28 cellular contexts compared by ENCODE assay signal in genomic region chr2:190829642-190830041, GRCh38. TPM values are rescaled to one million over a fixed set of nuclear protein-coding genes. Genes with fewer than 3 reads are reported as not detected.
A peak's percentile ranks its signal among the peaks of the same experiment; 100 is the strongest.
DNase-seq lines count a peak whose midpoint lies in the region; ATAC-seq, FAIRE-seq and TF ChIP-seq lines count a peak whose summit lies in the region.
"Had no signal": no experiment of that assay in that cellular context is flagged by ENCODE, and none has a peak within 500 bp of the region (broad histone marks: within the 10 kb centered on the region; RNA-seq: fewer than 3 reads in every experiment).

No MANE protein-coding gene starts in this region.

- no peak overlapping the region for H3K18ac ChIP-seq in mesenchymal stem cell (ENCODE audit: low read depth in 1 of 2, low read length in 2 of 2)

- no peak overlapping the region for H3K4ac ChIP-seq in mesenchymal stem cell (ENCODE audit: low read depth in 1 of 2, low read length in 2 of 2)

- FAIRE-seq in A549 (lab: Jason Lieb, UNC): no peak
- FAIRE-seq: GM12878, GM12892, GM18507 had no signal

- no peak overlapping the region for H2BK5ac ChIP-seq in mesenchymal stem cell (ENCODE audit: low read depth, low read length, poor library complexity, severe bottlenecking)

- peak; percentile 30 for DNase-seq in activated CD8-positive, alpha-beta T cell treated with anti-CD3 and anti-CD28 coated beads for 36 hours
- DNase-seq in activated CD8-positive, alpha-beta T cell treated with anti-CD3 and anti-CD28 coated beads, Interleukin-2, amount 10 ng/mL, durations not matched to agents 7 days and 5 days: no peak
- peak; percentile 5 for DNase-seq in stimulated activated CD4-positive, alpha-beta T cell treated with anti-CD3 and anti-CD28 coated beads, Interleukin-4, amount 100 ng/mL, for 24 hours
- DNase-seq in stimulated activated CD4-positive, alpha-beta T cell treated with anti-CD3 and anti-CD28 coated beads, Interleukin-4, amount 100 ng/mL, for 1 hour: no peak
- DNase-seq in A549 (ENCODE audit: low read depth in 1 of 2, low spot score in 1 of 2) (no peak), mesenchymal stem cell (no peak), immature natural killer cell (no peak)
- DNase-seq: ACHN; BE2C; C1 segment of cervical spinal cord; CD4-positive, alpha-beta memory T cell; CD4-positive, CD25-positive, alpha-beta regulatory T cell; CD8-positive, alpha-beta memory T cell; COR-L47; DMS 273 treated with DMSO at 0.1 percent for 48 hours; DMS153; DMS53; DMS79; DND-41; EL; GDM1 had no signal

- H3K27ac Mint-ChIP-seq in activated CD8-positive, alpha-beta T cell treated with anti-CD3 and anti-CD28 coated beads for 36 hours: no peak overlapping the region
- H3K27ac Mint-ChIP-seq in activated CD8-positive, alpha-beta T cell treated with anti-CD3 and anti-CD28 coated beads, Interleukin-2, amount 10 ng/mL, durations not matched to agents 7 days and 5 days: no peak overlapping the region
- no peak overlapping the region for H3K27ac Mint-ChIP-seq in activated T-helper 17 cell treated with anti-CD3 and anti-CD28 coated beads, Interleukin-2, amount 50 U/mL, for 72 hours
- no peak overlapping the region for H3K27ac Mint-ChIP-seq in immature natural killer cell
- H3K27ac Mint-ChIP-seq: CD14-positive monocyte; CD8-positive, alpha-beta memory T cell had no signal

- H3K27ac ChIP-seq in A549 (0 out of 6 replicates have a peak overlapping the region, but pooled peaks of 1 of the 2 experiments have one; percentile 10), mesenchymal stem cell (ENCODE audit: low read length, poor library complexity, severe bottlenecking) (no peak overlapping the region)
- H3K27ac ChIP-seq: 22Rv1, BLaER1 had no signal

- H3K9ac ChIP-seq in mesenchymal stem cell (ENCODE audit: low read length): no peak overlapping the region
- H3K9ac ChIP-seq: BLaER1 had no signal

- no peak overlapping the region for H2BK15ac ChIP-seq in mesenchymal stem cell (ENCODE audit: low read depth, poor library complexity, severe bottlenecking)

- H3K79me1 ChIP-seq in mesenchymal stem cell (replicated peaks; ENCODE audit: low read length, poor library complexity, severe bottlenecking): no peaks in the 10 kb centered on the region

- H4K91ac ChIP-seq in mesenchymal stem cell (ENCODE audit: low read length): no peak overlapping the region

- TF ChIP-seq RAD21 in A549 (conservative IDR thresholded peaks at IDR 0.05 in 1 of 2, IDR thresholded peaks at IDR 0.05 in 1 of 2): no peak

- H3K23ac ChIP-seq in mesenchymal stem cell (ENCODE audit: low read length in 2 of 2): no peak overlapping the region

- no peak overlapping the region for H3K4me3 ChIP-seq in A549
- no peak overlapping the region for H3K4me3 ChIP-seq in mesenchymal stem cell (ENCODE audit: insufficient read depth in 1 of 2, low read depth in 1 of 2, low read length in 2 of 2)
- H3K4me3 ChIP-seq: BLaER1, GM12878 had no signal

- intact Hi-C loops in activated CD8-positive, alpha-beta T cell treated with anti-CD3 and anti-CD28 coated beads for 36 hours (cut with micrococcal nuclease): no loop called here

- no peak overlapping the region for H3K4me3 Mint-ChIP-seq in activated CD8-positive, alpha-beta T cell treated with anti-CD3 and anti-CD28 coated beads for 36 hours
- H3K4me3 Mint-ChIP-seq in activated CD8-positive, alpha-beta T cell treated with anti-CD3 and anti-CD28 coated beads, Interleukin-2, amount 10 ng/mL, durations not matched to agents 7 days and 5 days: no peak overlapping the region
- H3K4me3 Mint-ChIP-seq in activated T-helper 17 cell treated with anti-CD3 and anti-CD28 coated beads, Interleukin-2, amount 50 U/mL, for 72 hours: no peak overlapping the region
- no peak overlapping the region for H3K4me3 Mint-ChIP-seq in immature natural killer cell
- H3K4me3 Mint-ChIP-seq: CD14-positive monocyte; CD4-positive, CD25-positive, alpha-beta regulatory T cell; CD8-positive, alpha-beta memory T cell had no signal

- H4K8ac ChIP-seq in mesenchymal stem cell (ENCODE audit: low read length): no peak overlapping the region

- no peak overlapping the region for H3K14ac ChIP-seq in mesenchymal stem cell (ENCODE audit: low read length in 2 of 2)

- no peaks in the 10 kb centered on the region for H3K9me3 Mint-ChIP-seq in activated CD8-positive, alpha-beta T cell treated with anti-CD3 and anti-CD28 coated beads for 36 hours
- no peaks in the 10 kb centered on the region for H3K9me3 Mint-ChIP-seq in activated CD8-positive, alpha-beta T cell treated with anti-CD3 and anti-CD28 coated beads, Interleukin-2, amount 10 ng/mL, durations not matched to agents 7 days and 5 days (ENCODE audit: insufficient read depth)
- no peaks in the 10 kb centered on the region for H3K9me3 Mint-ChIP-seq in activated T-helper 17 cell treated with anti-CD3 and anti-CD28 coated beads, Interleukin-2, amount 50 U/mL, for 72 hours
- H3K9me3 Mint-ChIP-seq in immature natural killer cell: no peaks in the 10 kb centered on the region
- H3K9me3 Mint-ChIP-seq: CD4-positive, alpha-beta memory T cell; CD4-positive, CD25-positive, alpha-beta regulatory T cell; CD8-positive, alpha-beta memory T cell had no signal

- CTCF ChIA-PET in activated CD8-positive, alpha-beta T cell treated with anti-CD3 and anti-CD28 coated beads for 36 hours (lab: Charles Lee): no interaction called here
- CTCF ChIA-PET in activated CD8-positive, alpha-beta T cell treated with anti-CD3 and anti-CD28 coated beads, Interleukin-2, amount 10 ng/mL, durations not matched to agents 7 days and 5 days (lab: Charles Lee): interaction anchor here (1.6 kb wide), 1 partner anchor 118 kb away, joined by 3 read pairs; no protein-coding TSS in a partner anchor
- CTCF ChIA-PET in A549 (lab: Yijun Ruan, JAX): interaction anchor here (1.3 kb wide), 1 partner anchor 17 kb away, joined by 3 read pairs; no protein-coding TSS in a partner anchor

- TF ChIP-seq EP300 in A549 (IDR thresholded peaks at IDR 0.05): no peak

- H3K36me3 Mint-ChIP-seq in activated CD8-positive, alpha-beta T cell treated with anti-CD3 and anti-CD28 coated beads for 36 hours (ENCODE audit: low read depth): no peaks in the 10 kb centered on the region
- no peaks in the 10 kb centered on the region for H3K36me3 Mint-ChIP-seq in activated CD8-positive, alpha-beta T cell treated with anti-CD3 and anti-CD28 coated beads, Interleukin-2, amount 10 ng/mL, durations not matched to agents 7 days and 5 days (ENCODE audit: low read depth)
- H3K36me3 Mint-ChIP-seq in activated T-helper 17 cell treated with anti-CD3 and anti-CD28 coated beads, Interleukin-2, amount 50 U/mL, for 72 hours (ENCODE audit: low read depth): no peaks in the 10 kb centered on the region
- peaks cover 0 to 8% (median 7%) of the 10 kb centered on the region in 3 donors for H3K36me3 Mint-ChIP-seq in immature natural killer cell
- H3K36me3 Mint-ChIP-seq: CD14-positive monocyte had no signal

- no peak for TF ChIP-seq CTCF in activated CD8-positive, alpha-beta T cell treated with anti-CD3 and anti-CD28 coated beads for 36 hours (IDR thresholded peaks at IDR 0.05)
- TF ChIP-seq CTCF in A549 (IDR thresholded peaks at IDR 0.05): no peak

- POLR2A ChIA-PET in activated CD8-positive, alpha-beta T cell treated with anti-CD3 and anti-CD28 coated beads for 36 hours (lab: Charles Lee): no interaction called here
- POLR2A ChIA-PET in activated CD8-positive, alpha-beta T cell treated with anti-CD3 and anti-CD28 coated beads, Interleukin-2, amount 10 ng/mL, durations not matched to agents 7 days and 5 days (lab: Charles Lee): no interaction called here
- POLR2A ChIA-PET in A549 (lab: Yijun Ruan, JAX): no interaction called here

- no peak overlapping the region for H3K4me2 ChIP-seq in A549
- no peak overlapping the region for H3K4me2 ChIP-seq in mesenchymal stem cell (ENCODE audit: low read length, poor library complexity, severe bottlenecking)
- H3K4me2 ChIP-seq: BLaER1 had no signal

- no peaks in the 10 kb centered on the region for H3K9me3 ChIP-seq in A549
- H3K9me3 ChIP-seq in mesenchymal stem cell (ENCODE audit: control insufficient read depth, low read length): no peaks in the 10 kb centered on the region
- H3K9me3 ChIP-seq: BE2C, BLaER1 had no signal

- no peaks in the 10 kb centered on the region for H3K36me3 ChIP-seq in mesenchymal stem cell (ENCODE audit: control insufficient read depth in 1 of 2, insufficient read depth in 2 of 2, low read depth in 1 of 2, low read length in 2 of 2)
- H3K36me3 ChIP-seq: BE2C, BLaER1 had no signal

- peaks cover 9% of the 10 kb centered on the region for H3K4me1 ChIP-seq in A549
- no peaks in the 10 kb centered on the region for H3K4me1 ChIP-seq in mesenchymal stem cell (ENCODE audit: control insufficient read depth, insufficient read depth, low read depth, low read length)
- H3K4me1 ChIP-seq: BE2C, BLaER1 had no signal

- TF ChIP-seq POLR2A in A549 (IDR thresholded peaks at IDR 0.05; ENCODE audit: low read length): no peak

- H2BK12ac ChIP-seq in mesenchymal stem cell (ENCODE audit: low read length in 2 of 2): no peak overlapping the region

- no peak overlapping the region for H2AFZ ChIP-seq in mesenchymal stem cell (ENCODE audit: low read depth, low read length)

- H2AK5ac ChIP-seq in mesenchymal stem cell (ENCODE audit: low read length, severe bottlenecking): no peak overlapping the region

- H3K4me1 Mint-ChIP-seq in activated CD8-positive, alpha-beta T cell treated with anti-CD3 and anti-CD28 coated beads for 36 hours (ENCODE audit: low read depth): no peaks in the 10 kb centered on the region
- no peaks in the 10 kb centered on the region for H3K4me1 Mint-ChIP-seq in activated CD8-positive, alpha-beta T cell treated with anti-CD3 and anti-CD28 coated beads, Interleukin-2, amount 10 ng/mL, durations not matched to agents 7 days and 5 days (ENCODE audit: low read depth)
- peaks cover 1% of the 10 kb centered on the region for H3K4me1 Mint-ChIP-seq in activated T-helper 17 cell treated with anti-CD3 and anti-CD28 coated beads, Interleukin-2, amount 50 U/mL, for 72 hours
- no peaks in the 10 kb centered on the region for H3K4me1 Mint-ChIP-seq in immature natural killer cell
- H3K4me1 Mint-ChIP-seq: CD4-positive, alpha-beta memory T cell; CD4-positive, CD25-positive, alpha-beta regulatory T cell; CD8-positive, alpha-beta memory T cell had no signal

- WGBS in A549 (ENCODE audit: missing lambda C conversion rate): 85% methylated on average over 1 of the region's 1 CpG
- no CpG with 5 or more reads among the region's 1 CpG for WGBS in mesenchymal stem cell

- H3K27me3 ChIP-seq in mesenchymal stem cell (ENCODE audit: control insufficient read depth in 1 of 2, insufficient read depth in 1 of 2, low read length in 2 of 2): no peaks in the 10 kb centered on the region
- H3K27me3 ChIP-seq: BE2C, BLaER1 had no signal

- ATAC-seq in activated CD8-positive, alpha-beta T cell treated with anti-CD3 and anti-CD28 coated beads for 36 hours: peak; percentile 47
- no peak for ATAC-seq in activated CD8-positive, alpha-beta T cell treated with anti-CD3 and anti-CD28 coated beads, Interleukin-2, amount 10 ng/mL, durations not matched to agents 7 days and 5 days
- ATAC-seq in A549: no peak
- peak; percentile 63 for ATAC-seq in activated T-helper 17 cell treated with anti-CD3 and anti-CD28 coated beads, Interleukin-2, amount 50 U/mL, for 72 hours (replicated peaks)
- ATAC-seq: GM12878 had no signal

- no peak overlapping the region for H2BK120ac ChIP-seq in mesenchymal stem cell (ENCODE audit: low read depth, low read length)

- H3K27me3 Mint-ChIP-seq in activated CD8-positive, alpha-beta T cell treated with anti-CD3 and anti-CD28 coated beads for 36 hours: no peaks in the 10 kb centered on the region
- H3K27me3 Mint-ChIP-seq in activated CD8-positive, alpha-beta T cell treated with anti-CD3 and anti-CD28 coated beads, Interleukin-2, amount 10 ng/mL, durations not matched to agents 7 days and 5 days (ENCODE audit: low read depth): peaks cover 1% of the 10 kb centered on the region
- H3K27me3 Mint-ChIP-seq in activated T-helper 17 cell treated with anti-CD3 and anti-CD28 coated beads, Interleukin-2, amount 50 U/mL, for 72 hours: peaks cover 1% of the 10 kb centered on the region
- peaks cover 0 to 3% (median 0%) of the 10 kb centered on the region in 3 donors for H3K27me3 Mint-ChIP-seq in immature natural killer cell (ENCODE audit: low read depth in 3 of 3)

RNA-seq across cellular contexts. Expression of gene GLS, which starts 51.0 kb away (rescaled TPM):
- 100 to 1,000 TPM; 218 to 227 TPM for total RNA-seq in activated CD8-positive, alpha-beta T cell treated with anti-CD3 and anti-CD28 coated beads for 36 hours
- total RNA-seq in activated CD8-positive, alpha-beta T cell treated with anti-CD3 and anti-CD28 coated beads, Interleukin-2, amount 10 ng/mL, durations not matched to agents 7 days and 5 days: 100 to 1,000 TPM; 162 to 193 TPM
- 221 and 269 TPM in 2 replicates for polyA plus RNA-seq in A549 (2011; rRNA removed)
- polyA plus RNA-seq in A549 (2012; cell fraction: cytosol; rRNA removed): 27.9 and 32.7 TPM in 2 replicates
- 49.7 and 80.3 TPM in 2 replicates for polyA plus RNA-seq in A549 (2012; cell fraction: nucleus; rRNA removed)
- 270 to 321 TPM (median 286 TPM) in 3 replicates for polyA plus RNA-seq in A549 (2017; fragmentation: RNase III; extraction: RNeasy Plus Mini Kit Qiagen cat#74134 plus additional on column Dnase treatment)
- polyA minus RNA-seq in A549 (2011; rRNA and poly(A)+ RNA removed): 194 and 213 TPM in 2 replicates
- total RNA-seq in activated T-helper 17 cell treated with anti-CD3 and anti-CD28 coated beads, Interleukin-2, amount 50 U/mL, for 72 hours: 100 to 1,000 TPM; 280 to 311 TPM
- 33.6 TPM for polyA plus RNA-seq in mesenchymal stem cell (2013, experiment 1 of 2)
- polyA plus RNA-seq in mesenchymal stem cell (2013, experiment 2 of 2): 34.7 TPM
- 10 to 100 TPM; 20.5 to 37.8 (median 29.7) TPM for polyA plus RNA-seq in immature natural killer cell

Comparison
In these comparisons a context has a peak if more than half of its experiments do, and no peak if none do; other contexts are left out.
1. ATAC-seq: peak in activated CD8-positive, alpha-beta T cell treated with anti-CD3 and anti-CD28 coated beads for 36 hours (single experiment) and activated T-helper 17 cell treated with anti-CD3 and anti-CD28 coated beads, Interleukin-2, amount 50 U/mL, for 72 hours (single experiment); none in activated CD8-positive, alpha-beta T cell treated with anti-CD3 and anti-CD28 coated beads, Interleukin-2, amount 10 ng/mL, durations not matched to agents 7 days and 5 days (single experiment) and A549 (0 of 2).
2. DNase-seq: peak in activated CD8-positive, alpha-beta T cell treated with anti-CD3 and anti-CD28 coated beads for 36 hours (single experiment) and stimulated activated CD4-positive, alpha-beta T cell treated with anti-CD3 and anti-CD28 coated beads, Interleukin-4, amount 100 ng/mL, for 24 hours (single experiment); none in activated CD8-positive, alpha-beta T cell treated with anti-CD3 and anti-CD28 coated beads, Interleukin-2, amount 10 ng/mL, durations not matched to agents 7 days and 5 days (single experiment), stimulated activated CD4-positive, alpha-beta T cell treated with anti-CD3 and anti-CD28 coated beads, Interleukin-4, amount 100 ng/mL, for 1 hour (single experiment), A549 (0 of 2), mesenchymal stem cell (single experiment) and immature natural killer cell (0 of 3).